ENCODE assay signal across 19 cellular contexts in genomic region chr6:153215242-153215641, GRCh38.
DNase-seq lines count a peak whose midpoint lies in the region; TF ChIP-seq lines count a peak whose summit lies in the region.
"Had no signal": no experiment of that assay in that cellular context is flagged by ENCODE, and none has a peak within 500 bp of the region (broad histone marks: within the 10 kb centered on the region; RNA-seq: fewer than 3 reads in every experiment).

No MANE protein-coding gene starts in this region.

- H3K4me3 ChIP-seq in LNCaP clone FGC (ENCODE audit: low read depth, low read length) (no peak overlapping the region), cardiac fibroblast (replicated peaks in 1 of 2; ENCODE audit: low read depth in 2 of 2, low read length in 2 of 2) (no peak overlapping the region)
- H3K4me3 ChIP-seq: lung, SK-N-MC had no signal

- 0 out of 2 replicates have a peak, but pooled peaks have one; percentile 2 for TF ChIP-seq CTCF in LNCaP clone FGC (IDR thresholded peaks at IDR 0.05; ENCODE audit: control insufficient read depth, extremely low read depth, insufficient read depth)
- peak; percentile 7 for TF ChIP-seq CTCF in cardiac fibroblast (IDR thresholded peaks at IDR 0.05; ENCODE audit: low read depth, low read length)

- peak; percentile 43 for DNase-seq in NCI-H146 (lab: John Stamatoyannopoulos, UW)
- no peak for DNase-seq in NCI-H146 treated with DMSO at 0.1 percent for 48 hours (lab: John Stamatoyannopoulos, UW; ENCODE audit: unreplicated experiment)
- no peak for DNase-seq in LNCaP clone FGC (ENCODE audit: low read depth)
- peak; percentile 21 to 46 for DNase-seq in cardiac fibroblast (ENCODE audit: low read depth in 2 of 2)
- peak; percentile 24 to 43 for DNase-seq in lung microvascular endothelial cell (ENCODE audit: low read depth in 2 of 2)
- DNase-seq in stimulated activated naive CD4-positive, alpha-beta T cell (lab: John Stamatoyannopoulos, UW) = no peak
- no peak for DNase-seq in RPMI8226
- DNase-seq in NCI-H2171 (lab: John Stamatoyannopoulos, UW) = no peak
- DNase-seq: 8988T; activated CD4-positive, alpha-beta T cell treated with anti-CD3 and anti-CD28 coated beads for 48 hours; activated naive CD8-positive, alpha-beta T cell treated with anti-CD3 and anti-CD28 coated beads, Interleukin-2, amount 10 ng/mL, durations not matched to agents 7 days and 5 days; foreskin melanocyte; naive B cell; NCI-H1105 treated with DMSO at 0.1 percent for 48 hours; NCI-H2171 treated with DMSO at 0.1 percent for 48 hours; NCI-H526 treated with DMSO at 0.1 percent for 48 hours; substantia nigra had no signal

Comparison
In these comparisons a context has a peak if more than half of its experiments do, and no peak if none do; other contexts are left out.
1. DNase-seq: peak in NCI-H146 (single experiment), cardiac fibroblast (2 of 2) and lung microvascular endothelial cell (2 of 2); none in NCI-H146 treated with DMSO at 0.1 percent for 48 hours (single experiment), LNCaP clone FGC (single experiment), stimulated activated naive CD4-positive, alpha-beta T cell (0 of 6), RPMI8226 (single experiment) and NCI-H2171 (single experiment).